24 cellular contexts compared by ENCODE assay signal in genomic region chr1:77200297-77200696, GRCh38.
"Had no signal": no experiment of that assay in that cellular context is flagged by ENCODE, and none has a peak within 500 bp of the region (broad histone marks: within the 10 kb centered on the region; RNA-seq: fewer than 3 reads in every experiment).

No MANE protein-coding gene starts in this region.

- DNase-seq: Karpas-422, KG1, MG63, NCI-H1092, NCI-H1105 treated with DMSO at 0.1 percent for 48 hours, NCI-H1417 treated with DMSO at 0.1 percent for 48 hours, NCI-H146, NCI-H1694 treated with DMSO at 0.1 percent for 48 hours, NCI-H1930, NCI-H2081, NCI-H2107, NCI-H2171, NCI-H226, NCI-H446, NCI-H510A, NCI-H524 treated with DMSO at 0.1 percent for 48 hours, NCI-H69, NCI-H774, SHP77, SK-N-SH, SW 1271 had no signal

- H3K4me2 ChIP-seq: SK-N-SH had no signal

- H3K27ac ChIP-seq: HL-60, RWPE1 had no signal

- H3K27me3 ChIP-seq: MG63 had no signal

- H3K9ac ChIP-seq: SK-N-SH had no signal

- FAIRE-seq: HTR-8/SVneo had no signal

- H3K4me3 ChIP-seq: MG63 had no signal
